Comparison of ENCODE assay signal across 15 cellular contexts in the genomic region with DNA sequence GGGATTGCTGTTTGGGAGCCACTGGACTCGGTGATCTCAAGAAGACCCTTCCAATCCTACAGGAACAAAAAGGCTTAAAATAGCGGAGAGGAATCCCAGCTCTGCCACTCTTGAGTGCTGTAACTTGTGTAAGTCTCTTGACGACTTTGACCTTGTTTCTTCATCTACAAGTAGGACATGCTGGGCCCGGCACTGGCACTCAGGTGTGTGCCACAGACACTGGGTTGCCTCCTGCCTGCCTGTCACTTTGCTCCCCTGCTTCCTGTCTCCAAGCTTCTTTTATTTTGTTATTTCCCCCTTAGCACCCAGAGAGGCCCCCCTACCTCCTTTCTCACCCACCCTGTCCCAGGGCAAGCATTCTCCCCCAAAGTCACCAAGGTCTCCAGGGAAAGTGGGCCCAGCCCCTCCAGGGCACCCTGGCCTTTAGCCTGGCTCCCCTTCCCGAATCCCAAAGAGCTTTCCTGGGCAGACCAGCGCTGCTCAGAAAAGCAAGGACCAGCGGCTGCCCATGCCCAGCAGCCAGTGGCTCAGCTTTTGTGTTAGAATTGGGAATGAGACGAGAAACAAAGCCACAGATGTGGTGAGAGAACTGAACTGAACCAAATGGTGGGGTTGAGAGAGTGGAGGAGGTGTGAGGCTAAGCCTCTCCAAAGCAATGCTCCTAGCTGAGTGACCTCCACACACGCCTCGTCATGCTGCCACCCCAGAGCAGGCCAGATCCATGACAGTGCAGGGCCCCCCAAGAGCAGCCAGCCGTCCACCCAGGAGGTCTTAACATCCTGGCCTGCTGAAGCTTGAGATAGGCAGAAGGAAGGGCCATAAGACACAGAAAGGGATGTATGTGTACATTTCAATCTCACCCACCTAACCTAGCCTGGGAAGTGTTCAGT. TPM values are rescaled to one million over a fixed set of nuclear protein-coding genes. Genes with fewer than 3 reads are reported as not detected.
DNase-seq lines count a peak whose midpoint lies in the region; ATAC-seq and TF ChIP-seq lines count a peak whose summit lies in the region.
"Had no signal": no experiment of that assay in that cellular context is flagged by ENCODE, and none has a peak within 500 bp of the region (broad histone marks: within the 10 kb centered on the region; RNA-seq: fewer than 3 reads in every experiment).

No MANE protein-coding gene starts in this region.

- no peak overlapping the region for H3K27ac Mint-ChIP-seq in activated CD8-positive, alpha-beta memory T cell treated with anti-CD3 and anti-CD28 coated beads, Interleukin-2, amount 10 ng/mL, durations not matched to agents 7 days and 5 days
- H3K27ac Mint-ChIP-seq: activated naive CD4-positive, alpha-beta T cell treated with anti-CD3 and anti-CD28 coated beads, Interleukin-2, amount 50 U/mL, for 24 hours had no signal

- no peak overlapping the region for H3K4me3 Mint-ChIP-seq in activated CD8-positive, alpha-beta memory T cell treated with anti-CD3 and anti-CD28 coated beads, Interleukin-2, amount 10 ng/mL, durations not matched to agents 7 days and 5 days
- H3K4me3 Mint-ChIP-seq: activated naive CD4-positive, alpha-beta T cell treated with anti-CD3 and anti-CD28 coated beads, Interleukin-2, amount 50 U/mL, for 24 hours had no signal

- H3K27ac ChIP-seq in esophagus squamous epithelium: peak overlapping the region; percentile 88 to 97 (median 94)
- H3K27ac ChIP-seq in prostate gland: peak overlapping the region; percentile 82 to 84
- H3K27ac ChIP-seq: brain microvascular endothelial cell had no signal

- H3K4me3 ChIP-seq in H7 (ENCODE audit: insufficient read depth, low read depth, low read length): no peak overlapping the region
- peak overlapping the region; percentile 63 to 86 (median 74) for H3K4me3 ChIP-seq in esophagus squamous epithelium
- H3K4me3 ChIP-seq in prostate gland: no peak overlapping the region

- no peaks in the 10 kb centered on the region for H3K9me3 ChIP-seq in esophagus squamous epithelium
- no peaks in the 10 kb centered on the region for H3K9me3 ChIP-seq in prostate gland
- H3K9me3 ChIP-seq: Caco-2 had no signal

- CTCF ChIA-PET in activated CD8-positive, alpha-beta memory T cell treated with anti-CD3 and anti-CD28 coated beads, Interleukin-2, amount 10 ng/mL, durations not matched to agents 7 days and 5 days (lab: Charles Lee): no interaction called here

- H3K27me3 ChIP-seq in H7 (ENCODE audit: control insufficient read depth, insufficient read depth, low read length) (no peaks in the 10 kb centered on the region; the same call in 1 of the 2 replicates), esophagus squamous epithelium (peaks cover 0 to 2% (median 0%) of the 10 kb centered on the region in 4 donors), prostate gland (replicated peaks; ENCODE audit: insufficient read depth) (no peaks in the 10 kb centered on the region)
- H3K27me3 ChIP-seq: brain microvascular endothelial cell had no signal

- TF ChIP-seq POLR2A in esophagus squamous epithelium (IDR thresholded peaks at IDR 0.05) (no peak), prostate gland (IDR thresholded peaks at IDR 0.05) (no peak)

- H3K27me3 Mint-ChIP-seq in activated CD8-positive, alpha-beta memory T cell treated with anti-CD3 and anti-CD28 coated beads, Interleukin-2, amount 10 ng/mL, durations not matched to agents 7 days and 5 days: no peaks in the 10 kb centered on the region
- H3K27me3 Mint-ChIP-seq: activated naive CD4-positive, alpha-beta T cell treated with anti-CD3 and anti-CD28 coated beads, Interleukin-2, amount 50 U/mL, for 24 hours had no signal

- WGBS in esophagus squamous epithelium, 2 donors: 26 to 64% methylated on average over 3 of the region's 11 CpGs
- 59% methylated on average over 11 of the region's 11 CpGs for WGBS in prostate gland

- ATAC-seq in activated CD8-positive, alpha-beta memory T cell treated with anti-CD3 and anti-CD28 coated beads, Interleukin-2, amount 10 ng/mL, durations not matched to agents 7 days and 5 days: no peak
- ATAC-seq in HG03457 (IDR thresholded peaks at IDR 0.05; ENCODE audit: unreplicated experiment): no peak

- DNase-seq in H7 (peak; percentile 22), esophagus squamous epithelium (lab: John Stamatoyannopoulos, UW) (no peak), prostate gland (ENCODE audit: low spot score) (no peak), NCI-H82 (lab: John Stamatoyannopoulos, UW) (no peak), cerebellum (ENCODE audit: low spot score) (no peak)
- peak; percentile 28 for DNase-seq in activated CD8-positive, alpha-beta memory T cell treated with anti-CD3 and anti-CD28 coated beads, Interleukin-2, amount 10 ng/mL, durations not matched to agents 7 days and 5 days
- DNase-seq: activated CD4-positive, CD25-positive, alpha-beta regulatory T cell; brain microvascular endothelial cell; Caco-2; NCI-H187; NCI-H446; stimulated activated CD4-positive, alpha-beta T cell treated with anti-CD3 and anti-CD28 coated beads, Interleukin-4, amount 100 ng/mL, for 24 hours; T-helper 2 cell had no signal

- H3K4me1 ChIP-seq in esophagus squamous epithelium: peaks cover 15 to 47% (median 17%) of the 10 kb centered on the region in 3 donors
- H3K4me1 ChIP-seq in prostate gland (replicated peaks): peaks cover 4% of the 10 kb centered on the region

- no peaks in the 10 kb centered on the region for H3K9me3 Mint-ChIP-seq in activated CD8-positive, alpha-beta memory T cell treated with anti-CD3 and anti-CD28 coated beads, Interleukin-2, amount 10 ng/mL, durations not matched to agents 7 days and 5 days (ENCODE audit: low read depth)
- H3K9me3 Mint-ChIP-seq: activated naive CD4-positive, alpha-beta T cell treated with anti-CD3 and anti-CD28 coated beads, Interleukin-2, amount 50 U/mL, for 24 hours had no signal

- H3K36me3 ChIP-seq in H7 (replicated peaks; ENCODE audit: control insufficient read depth, insufficient read depth, low read length) (no peaks in the 10 kb centered on the region), esophagus squamous epithelium (peaks cover 0 to 52% (median 18%) of the 10 kb centered on the region in 3 donors), prostate gland (no peaks in the 10 kb centered on the region)
- H3K36me3 ChIP-seq: brain microvascular endothelial cell had no signal

- TF ChIP-seq CTCF in esophagus squamous epithelium (IDR thresholded peaks at IDR 0.05) (no peak), prostate gland (IDR thresholded peaks at IDR 0.05) (no peak)

- H3K36me3 Mint-ChIP-seq in activated CD8-positive, alpha-beta memory T cell treated with anti-CD3 and anti-CD28 coated beads, Interleukin-2, amount 10 ng/mL, durations not matched to agents 7 days and 5 days: no peaks in the 10 kb centered on the region
- H3K36me3 Mint-ChIP-seq: activated naive CD4-positive, alpha-beta T cell treated with anti-CD3 and anti-CD28 coated beads, Interleukin-2, amount 50 U/mL, for 24 hours had no signal

- no peaks in the 10 kb centered on the region for H3K4me1 Mint-ChIP-seq in activated CD8-positive, alpha-beta memory T cell treated with anti-CD3 and anti-CD28 coated beads, Interleukin-2, amount 10 ng/mL, durations not matched to agents 7 days and 5 days
- H3K4me1 Mint-ChIP-seq: activated naive CD4-positive, alpha-beta T cell treated with anti-CD3 and anti-CD28 coated beads, Interleukin-2, amount 50 U/mL, for 24 hours had no signal

- intact Hi-C loops in esophagus squamous epithelium (cut with DNase I) (no loop called here), prostate gland (cut with DNase I) (no loop called here)

RNA-seq across cellular contexts. Expression of gene TRIM29, which starts 4.5 kb away (rescaled TPM):
- total RNA-seq in H7 (2014; rRNA removed; shearing (Covaris generic)): 0.17 TPM in 1 of 2 replicates, not detected in the other
- not detected for total RNA-seq in activated CD8-positive, alpha-beta memory T cell treated with anti-CD3 and anti-CD28 coated beads, Interleukin-2, amount 10 ng/mL, durations not matched to agents 7 days and 5 days
- total RNA-seq in esophagus squamous epithelium (1,000 to 10,000 TPM in 1 of 4 donors, 100 to 1,000 TPM in 3; 691 to 1,472 (median 816) TPM), prostate gland (100 to 1,000 TPM in 1 of 2 donors, 10 to 100 TPM in 1; 73.7 to 126 TPM), cerebellum (0.64 TPM)

Comparison
In these comparisons a context has a peak if more than half of its experiments do, and no peak if none do; other contexts are left out.
1. DNase-seq: peak in H7 (single experiment) and activated CD8-positive, alpha-beta memory T cell treated with anti-CD3 and anti-CD28 coated beads, Interleukin-2, amount 10 ng/mL, durations not matched to agents 7 days and 5 days (single experiment); none in esophagus squamous epithelium (single experiment), prostate gland (single experiment), NCI-H82 (single experiment) and cerebellum (single experiment).
2. H3K4me3 ChIP-seq: peak in esophagus squamous epithelium (4 of 4); none in H7 (single experiment) and prostate gland (0 of 2).
3. RNA of gene TRIM29, which starts 4.5 kb away (total RNA-seq): 691 to 1,472 TPM in esophagus squamous epithelium and 73.7 to 126 TPM in prostate gland; 0.64 TPM in cerebellum (single experiment), 0.17 TPM in H7 and not detected in activated CD8-positive, alpha-beta memory T cell treated with anti-CD3 and anti-CD28 coated beads, Interleukin-2, amount 10 ng/mL, durations not matched to agents 7 days and 5 days; every median in the first group is over 10 times any median in the second.